ENCODE assay signal across 26 cellular contexts in genomic region chr16:87708181-87708580, GRCh38.
"Had no signal": no experiment of that assay in that cellular context is flagged by ENCODE, and none has a peak within 500 bp of the region (broad histone marks: within the 10 kb centered on the region; RNA-seq: fewer than 3 reads in every experiment).

No MANE protein-coding gene starts in this region.

- H3K27me3 Mint-ChIP-seq: activated T-cell treated with anti-CD3 and anti-CD28 coated beads, Interleukin-2, amount 50 U/mL, for 24 hours; activated T-helper 17 cell treated with anti-CD3 and anti-CD28 coated beads, Interleukin-2, amount 50 U/mL, for 72 hours; naive thymus-derived CD4-positive, alpha-beta T cell; T-cell had no signal

- FAIRE-seq: endometrium had no signal

- H3K4me1 ChIP-seq: lower lobe of right lung, parathyroid adenoma, right lobe of liver, testis, vagina had no signal

- H3K79me2 ChIP-seq: parathyroid adenoma had no signal

- H3K4me3 Mint-ChIP-seq: activated T-cell treated with anti-CD3 and anti-CD28 coated beads, Interleukin-2, amount 50 U/mL, for 24 hours; activated T-helper 17 cell treated with anti-CD3 and anti-CD28 coated beads, Interleukin-2, amount 50 U/mL, for 72 hours; naive thymus-derived CD4-positive, alpha-beta T cell; T-cell; T-helper 2 cell treated with Interferon-gamma antibody and Interleukin-4, amounts not matched to agents 5 μg/mL and 100 μg/mL, for 36 hours had no signal

- ATAC-seq: left lobe of liver, lower lobe of right lung, right lobe of liver, T-cell had no signal

- DNase-seq: activated CD4-positive, alpha-beta T cell treated with anti-CD3 and anti-CD28 coated beads for 1 hour; activated CD4-positive, alpha-beta T cell treated with anti-CD3 and anti-CD28 coated beads, Interleukin-2, amount 50 U/mL, for 1 hour; activated CD8-positive, alpha-beta memory T cell treated with anti-CD3 and anti-CD28 coated beads for 24 hours; activated CD8-positive, alpha-beta memory T cell treated with anti-CD3 and anti-CD28 coated beads, Interleukin-2, amount 50 U/mL, for 4 hours; activated naive CD4-positive, alpha-beta T cell; activated T-cell treated with anti-CD3 and anti-CD28 coated beads, Interleukin-2, amount 50 U/mL, for 24 hours; cortex of kidney; erythroblast; foreskin fibroblast; lower lobe of right lung; nucleus accumbens; right lobe of liver; stimulated activated CD4-positive, alpha-beta T cell treated with anti-CD3 and anti-CD28 coated beads, Interleukin-1b, Interleukin-23, amount 100 ng/mL, for 48 hours; stimulated activated naive CD4-positive, alpha-beta T cell; T-cell; testis; trophoblast cell had no signal

- H2AFZ ChIP-seq: parathyroid adenoma had no signal

- H3K4me1 Mint-ChIP-seq: activated T-helper 17 cell treated with anti-CD3 and anti-CD28 coated beads, Interleukin-2, amount 50 U/mL, for 72 hours had no signal

- H3K9ac ChIP-seq: parathyroid adenoma had no signal

- H3K27ac ChIP-seq: lower lobe of right lung, parathyroid adenoma, right lobe of liver, skin epidermis, testis, vagina, VCaP had no signal

- H3K9me3 Mint-ChIP-seq: activated T-cell treated with anti-CD3 and anti-CD28 coated beads, Interleukin-2, amount 50 U/mL, for 24 hours; activated T-helper 17 cell treated with anti-CD3 and anti-CD28 coated beads, Interleukin-2, amount 50 U/mL, for 72 hours; naive thymus-derived CD4-positive, alpha-beta T cell; T-cell; T-helper 2 cell treated with Interferon-gamma antibody and Interleukin-4, amounts not matched to agents 5 μg/mL and 100 μg/mL, for 36 hours had no signal

- H3K9me3 ChIP-seq: lower lobe of right lung, right lobe of liver, testis, vagina had no signal

- H3K4me3 ChIP-seq: lower lobe of right lung, right lobe of liver, skin epidermis, testis, vagina had no signal

- H3K27ac Mint-ChIP-seq: activated T-cell treated with anti-CD3 and anti-CD28 coated beads, Interleukin-2, amount 50 U/mL, for 24 hours; activated T-helper 17 cell treated with anti-CD3 and anti-CD28 coated beads, Interleukin-2, amount 50 U/mL, for 72 hours; T-cell; T-helper 2 cell treated with Interferon-gamma antibody and Interleukin-4, amounts not matched to agents 5 μg/mL and 100 μg/mL, for 36 hours had no signal

- H3K27me3 ChIP-seq: right lobe of liver, testis, vagina had no signal
